ENCODE assay signal across 28 cellular contexts in the genomic region with DNA sequence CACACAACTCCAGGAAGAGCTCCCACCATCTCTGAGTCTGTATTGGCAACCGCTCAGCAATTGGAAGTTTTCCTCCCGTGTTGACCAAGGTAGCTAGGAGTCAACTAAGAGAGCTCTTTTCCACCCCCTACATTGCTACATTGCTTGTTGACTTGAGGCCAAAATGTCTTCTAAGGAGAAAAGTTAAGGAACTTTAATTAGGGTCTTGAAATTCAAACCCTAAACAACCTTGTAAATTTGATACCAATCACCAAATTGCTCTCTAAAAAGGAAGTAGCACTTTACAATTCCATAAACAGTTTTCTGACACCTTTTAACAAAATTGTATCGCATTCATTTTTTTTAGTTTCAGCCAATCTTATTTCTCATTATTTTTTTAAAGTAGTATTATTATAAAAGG. TPM values are rescaled to one million over a fixed set of nuclear protein-coding genes. Genes with fewer than 3 reads are reported as not detected.
DNase-seq lines count a peak whose midpoint lies in the region; ATAC-seq, FAIRE-seq and TF ChIP-seq lines count a peak whose summit lies in the region.
"Had no signal": no experiment of that assay in that cellular context is flagged by ENCODE, and none has a peak within 500 bp of the region (broad histone marks: within the 10 kb centered on the region; RNA-seq: fewer than 3 reads in every experiment).

No MANE protein-coding gene starts in this region.

- POLR2A ChIA-PET in HEK293 (lab: Yijun Ruan, JAX) (no interaction called here), H1 (lab: Charles Lee; ENCODE audit: partially characterized antibody) (no interaction called here)

- H3K9ac ChIP-seq in H1 (replicated peaks in 1 of 4; ENCODE audit: extremely low read depth in 1 of 4, low read depth in 3 of 4, low read length in 3 of 4): no peak overlapping the region
- H3K9ac ChIP-seq: BLaER1 had no signal

- H3K27ac Mint-ChIP-seq in GM23338 (no peak overlapping the region), neural crest cell (ENCODE audit: unreplicated experiment) (no peak overlapping the region), glutamatergic neuron (ENCODE audit: unreplicated experiment) (no peak overlapping the region)
- H3K27ac Mint-ChIP-seq: CD4-positive, alpha-beta memory T cell; CD4-positive, CD25-positive, alpha-beta regulatory T cell; CD8-positive, alpha-beta memory T cell had no signal

- TF ChIP-seq CTCF in GM23338 (conservative IDR thresholded peaks at IDR 0.05; ENCODE audit: low read depth in 2 of 2) (no peak), HEK293 (tag by site-specific recombination; IDR thresholded peaks at IDR 0.05) (no peak), H1 (IDR thresholded peaks at IDR 0.05; ENCODE audit: control extremely low read depth in 1 of 3, insufficient read depth in 1 of 3, low read depth in 1 of 3, low read length in 3 of 3) (no peak), neural crest cell (conservative IDR thresholded peaks at IDR 0.05) (no peak), testis (IDR thresholded peaks at IDR 0.05) (no peak), glutamatergic neuron (IDR thresholded peaks at IDR 0.05; ENCODE audit: partially characterized antibody, unreplicated experiment) (no peak)

- H3K79me2 ChIP-seq in GM23338 (replicated peaks; ENCODE audit: insufficient read depth) (no peaks in the 10 kb centered on the region), H1 (ENCODE audit: control insufficient read depth in 1 of 2, insufficient read depth in 2 of 2, low read length in 2 of 2) (no peaks in the 10 kb centered on the region)

- TF ChIP-seq EP300 in H1 (IDR thresholded peaks at IDR 0.05; ENCODE audit: borderline replicate concordance in 1 of 2, low read depth in 2 of 2, low read length in 2 of 2): no peak

- H2BK15ac ChIP-seq in H1 (ENCODE audit: low read length): no peak overlapping the region

- TF ChIP-seq POLR2A in H1 (IDR thresholded peaks at IDR 0.05; ENCODE audit: control extremely low read depth in 1 of 2, low read depth in 2 of 2, low read length in 2 of 2) (no peak), testis (IDR thresholded peaks at IDR 0.05) (no peak)

- no peaks in the 10 kb centered on the region for H3K36me3 Mint-ChIP-seq in GM23338 (ENCODE audit: low read depth)
- no peaks in the 10 kb centered on the region for H3K36me3 Mint-ChIP-seq in neural crest cell (ENCODE audit: low read depth)
- H3K36me3 Mint-ChIP-seq in activated T-cell treated with anti-CD3 and anti-CD28 coated beads, Interleukin-2, amount 50 U/mL, for 4 hours (ENCODE audit: insufficient read depth): no peaks in the 10 kb centered on the region
- no peaks in the 10 kb centered on the region for H3K36me3 Mint-ChIP-seq in glutamatergic neuron (ENCODE audit: unreplicated experiment)
- H3K36me3 Mint-ChIP-seq: CD14-positive monocyte; CD4-positive, alpha-beta memory T cell; CD4-positive, CD25-positive, alpha-beta regulatory T cell had no signal

- H3K79me1 ChIP-seq in H1 (ENCODE audit: low read depth, low read length): no peaks in the 10 kb centered on the region

- H3K4ac ChIP-seq in H1 (replicated peaks; ENCODE audit: insufficient read length, low read depth, low read length): no peak overlapping the region

- H3K27ac ChIP-seq in GM23338 (ENCODE audit: low read depth) (no peak overlapping the region), HEK293 (ENCODE audit: extremely low read depth, low read depth, low read length) (no peak overlapping the region), H1 (ENCODE audit: low read depth, low read length) (no peak overlapping the region), testis (no peak overlapping the region)
- H3K27ac ChIP-seq: BLaER1 had no signal

- H3K4me3 ChIP-seq in GM23338: no peak overlapping the region
- no peak overlapping the region for H3K4me3 ChIP-seq in HEK293 (ENCODE audit: low read depth, low read length)
- H3K4me3 ChIP-seq in H1 (ENCODE audit: extremely low read depth in 1 of 4, insufficient read depth in 2 of 4, low read depth in 3 of 4, low read length in 4 of 4): no peak overlapping the region
- H3K4me3 ChIP-seq in testis: no peak overlapping the region
- H3K4me3 ChIP-seq: BLaER1, GM12878 had no signal

- H3K9me2 ChIP-seq in GM23338 (ENCODE audit: insufficient read depth): no peaks in the 10 kb centered on the region

- H3K9me3 ChIP-seq in HEK293 (ENCODE audit: control insufficient read depth, insufficient read depth, low read depth, low read length) (no peaks in the 10 kb centered on the region), H1 (ENCODE audit: insufficient read depth in 2 of 2, low read depth in 1 of 2, low read length in 1 of 2) (no peaks in the 10 kb centered on the region), testis (no peaks in the 10 kb centered on the region)
- H3K9me3 ChIP-seq: BE2C had no signal

- no peak for ATAC-seq in GM23338
- no peak for ATAC-seq in activated T-cell treated with anti-CD3 and anti-CD28 coated beads, Interleukin-2, amount 50 U/mL, for 4 hours
- ATAC-seq: GM12878 had no signal

- no peak overlapping the region for H2AK5ac ChIP-seq in H1 (ENCODE audit: low read depth, low read length)

- H3K56ac ChIP-seq in H1 (replicated peaks; ENCODE audit: insufficient read length, low read depth, low read length): no peak overlapping the region

- H3K4me2 ChIP-seq in GM23338 (no peak overlapping the region), H1 (ENCODE audit: insufficient read depth in 1 of 2, low read depth in 2 of 2, low read length in 2 of 2) (no peak overlapping the region)
- H3K4me2 ChIP-seq: BLaER1 had no signal

- no peak overlapping the region for H3K14ac ChIP-seq in H1 (ENCODE audit: insufficient read length)

- peaks cover 14% of the 10 kb centered on the region for H3K27me3 Mint-ChIP-seq in GM23338 (ENCODE audit: insufficient read depth, low read depth, poor library complexity)
- peaks cover 4% of the 10 kb centered on the region for H3K27me3 Mint-ChIP-seq in neural crest cell (ENCODE audit: low read depth)
- H3K27me3 Mint-ChIP-seq in activated T-cell treated with anti-CD3 and anti-CD28 coated beads, Interleukin-2, amount 50 U/mL, for 4 hours (ENCODE audit: low read depth): peaks cover 40% of the 10 kb centered on the region
- H3K27me3 Mint-ChIP-seq in glutamatergic neuron (ENCODE audit: unreplicated experiment): peaks cover 2% of the 10 kb centered on the region

- H3K4me1 ChIP-seq in GM23338 (ENCODE audit: insufficient read depth): peaks cover 13% of the 10 kb centered on the region; the same call in 1 of the 2 replicates
- H3K4me1 ChIP-seq in HEK293 (ENCODE audit: control insufficient read depth, insufficient read depth, low read length): peaks cover 2% of the 10 kb centered on the region; the same call in 1 of the 2 replicates
- H3K4me1 ChIP-seq in H1 (replicated peaks in 1 of 4; ENCODE audit: control insufficient read depth in 3 of 4, insufficient read depth in 4 of 4, low read length in 3 of 4): peaks cover 0 to 14% (median 2%) of the 10 kb centered on the region in 4 experiments; a peak in 2 of 7 replicates
- peaks cover 6% of the 10 kb centered on the region for H3K4me1 ChIP-seq in testis
- H3K4me1 ChIP-seq: BE2C, BLaER1 had no signal

- no peaks in the 10 kb centered on the region for H4K20me1 ChIP-seq in GM23338 (replicated peaks; ENCODE audit: insufficient read depth)
- H4K20me1 ChIP-seq in H1 (replicated peaks in 1 of 2; ENCODE audit: control insufficient read depth in 1 of 2, insufficient read depth in 2 of 2, low read length in 2 of 2): no peaks in the 10 kb centered on the region
- H4K20me1 ChIP-seq: BLaER1 had no signal

- H3K4me3 Mint-ChIP-seq in GM23338 (no peak overlapping the region), neural crest cell (peak overlapping the region; percentile 49), glutamatergic neuron (ENCODE audit: unreplicated experiment) (no peak overlapping the region)
- H3K4me3 Mint-ChIP-seq in activated T-cell treated with anti-CD3 and anti-CD28 coated beads, Interleukin-2, amount 50 U/mL, for 4 hours: no peak overlapping the region
- H3K4me3 Mint-ChIP-seq: CD14-positive monocyte; CD4-positive, alpha-beta memory T cell; CD4-positive, CD25-positive, alpha-beta regulatory T cell; CD8-positive, alpha-beta memory T cell had no signal

- H2BK120ac ChIP-seq in H1 (replicated peaks; ENCODE audit: low read depth, low read length): no peak overlapping the region

- no peak overlapping the region for H4K91ac ChIP-seq in H1 (replicated peaks; ENCODE audit: insufficient read length, low read length)

- H3K18ac ChIP-seq in H1 (ENCODE audit: extremely low read depth, low read length): no peak overlapping the region

- H4K5ac ChIP-seq in H1 (ENCODE audit: insufficient read length, low read depth, low read length): no peak overlapping the region

- intact Hi-C loops in testis (cut with DNase I; ENCODE audit: low total_unique reads): no loop called here

- H2AFZ ChIP-seq in GM23338: peak overlapping the region; percentile 90; the same call in 1 of the 2 replicates
- peak overlapping the region; percentile 41; the same call in 1 of the 2 replicates for H2AFZ ChIP-seq in H1 (ENCODE audit: low read length)

- CTCF ChIA-PET in HEK293 (lab: Yijun Ruan, JAX) (no interaction called here), H1 (lab: Charles Lee; ENCODE audit: partially characterized antibody) (interaction anchor here (0.6 to 1.7 kb wide), 7 partner anchors 8 to 399 kb away, joined by 3 to 4 read pairs (median 3); a partner anchor contains a TSS)

- no peak overlapping the region for H2BK12ac ChIP-seq in H1 (ENCODE audit: low read depth, low read length)

- H3K4me1 Mint-ChIP-seq in GM23338 (peaks cover 28% of the 10 kb centered on the region), neural crest cell (peaks cover 11% of the 10 kb centered on the region), glutamatergic neuron (ENCODE audit: low read depth, unreplicated experiment) (peaks cover 6% of the 10 kb centered on the region)
- H3K4me1 Mint-ChIP-seq in activated T-cell treated with anti-CD3 and anti-CD28 coated beads, Interleukin-2, amount 50 U/mL, for 4 hours (ENCODE audit: low read depth): peaks cover 4% of the 10 kb centered on the region

- H3K36me3 ChIP-seq in GM23338 (ENCODE audit: insufficient read depth): no peaks in the 10 kb centered on the region
- no peaks in the 10 kb centered on the region for H3K36me3 ChIP-seq in HEK293 (ENCODE audit: control insufficient read depth in 2 of 2, insufficient read depth in 1 of 2, low read length in 2 of 2)
- H3K36me3 ChIP-seq in H1 (ENCODE audit: control insufficient read depth in 2 of 4, insufficient read depth in 4 of 4, low read length in 3 of 4): no peaks in the 10 kb centered on the region
- no peaks in the 10 kb centered on the region for H3K36me3 ChIP-seq in testis (ENCODE audit: low read depth, missing control alignments)
- H3K36me3 ChIP-seq: BLaER1 had no signal

- FAIRE-seq in H1 (lab: Jason Lieb, UNC): no peak
- FAIRE-seq: A204.1, GM12892, GM18507 had no signal

- H3K27me3 ChIP-seq in GM23338 (ENCODE audit: insufficient read depth) (peaks cover 49% of the 10 kb centered on the region), H1 (replicated peaks in 1 of 4; ENCODE audit: control insufficient read depth in 3 of 4, extremely low read depth in 1 of 4, insufficient read depth in 3 of 4, low read length in 3 of 4) (no peaks in the 10 kb centered on the region; a peak in 1 of 7 replicates), testis (no peaks in the 10 kb centered on the region)
- H3K27me3 ChIP-seq: BE2C, BLaER1 had no signal

- H2BK20ac ChIP-seq in H1 (ENCODE audit: low read length): no peak overlapping the region

- no peak overlapping the region for H4K8ac ChIP-seq in H1 (ENCODE audit: extremely low read depth, insufficient read depth, low read length)

- H2BK5ac ChIP-seq in H1 (ENCODE audit: low read depth, low read length): no peak overlapping the region

- H3K23me2 ChIP-seq in H1 (ENCODE audit: low read depth, low read length): no peaks in the 10 kb centered on the region; the same call in 1 of the 2 replicates

- H3F3A ChIP-seq in GM23338 (replicated peaks; ENCODE audit: low read depth): no peaks in the 10 kb centered on the region

- WGBS in H1 (ENCODE audit: extremely low coverage in 1 of 2, insufficient coverage in 1 of 2, insufficient read length in 1 of 2, insufficient replicate concordance in 2 of 2, low coverage in 1 of 2, low lambda C conversion rate in 2 of 2, missing lambda C conversion rate in 1 of 2), 2 experiments: 80% methylated on average over 3 of the region's 3 CpGs; no CpG with 5 or more reads in 1 of the 2 experiments
- WGBS in testis, 2 donors: 80 to 90% methylated on average over 3 of the region's 3 CpGs

- H3K9me3 Mint-ChIP-seq in GM23338 (no peaks in the 10 kb centered on the region), neural crest cell (no peaks in the 10 kb centered on the region), glutamatergic neuron (ENCODE audit: unreplicated experiment) (peaks cover 6% of the 10 kb centered on the region)
- H3K9me3 Mint-ChIP-seq in activated T-cell treated with anti-CD3 and anti-CD28 coated beads, Interleukin-2, amount 50 U/mL, for 4 hours: no peaks in the 10 kb centered on the region
- H3K9me3 Mint-ChIP-seq: CD14-positive monocyte; CD8-positive, alpha-beta memory T cell had no signal

- H3K23ac ChIP-seq in H1 (ENCODE audit: insufficient read length): no peak overlapping the region

- DNase-seq in GM23338 (ENCODE audit: low spot score) (no peak), H1 (ENCODE audit: low read depth in 1 of 2, low spot score in 2 of 2) (no peak), neural crest cell (ENCODE audit: low read depth, low spot score) (no peak), testis (no peak), glutamatergic neuron (no peak)
- no peak for DNase-seq in activated T-cell treated with anti-CD3 and anti-CD28 coated beads, Interleukin-2, amount 50 U/mL, for 4 hours
- DNase-seq: 8988T; ACHN; BE2C; C1 segment of cervical spinal cord; CD4-positive, alpha-beta memory T cell; CD4-positive, CD25-positive, alpha-beta regulatory T cell; CD8-positive, alpha-beta memory T cell; COR-L47; DMS153; DMS53; DMS79; DND-41; EL; GDM1 had no signal

- TF ChIP-seq RAD21 in H1 (IDR thresholded peaks at IDR 0.05 in 1 of 2, conservative IDR thresholded peaks at IDR 0.05 in 1 of 2; ENCODE audit: low read depth in 2 of 2, low read length in 2 of 2): no peak

RNA-seq across cellular contexts. Expression of a gene that starts 35.5 kb away (rescaled TPM):
- total RNA-seq in GM23338 (2014; rRNA removed; shearing (Covaris generic)): 3.7 and 4.7 TPM in 2 replicates
- polyA plus RNA-seq in GM23338 (2016; fragmentation: Nextera tagmentation; extraction: Ambion mirVana) (6.4 and 8.1 TPM in 2 replicates), H1 (2011; rRNA removed) (2.6 and 3.3 TPM in 2 replicates), testis (ENCODE audit: insufficient read depth, low read depth, low replicate concordance) (2.1 TPM)
- total RNA-seq in H1 (2021; fragmentation: NEBNext Ultra II Directional; extraction: Animal tissue kit (Norgen Biotek cat#: 25700)): 6.1 and 7.6 TPM in 2 replicates
- polyA plus RNA-seq in H1 (2011; cell fraction: cytosol; rRNA removed): 4.4 TPM
- polyA plus RNA-seq in H1 (2011; cell fraction: nucleus; rRNA removed): 4.8 TPM
- polyA plus RNA-seq in H1 (2012, experiment 1 of 2): 3.2 to 6.0 TPM (median 4.5 TPM) in 4 replicates
- 0.77 TPM for polyA plus RNA-seq in H1 (2012, experiment 2 of 2)
- polyA plus RNA-seq in H1 (2013, experiment 1 of 2): 4.7 TPM
- 4.1 TPM for polyA plus RNA-seq in H1 (2013, experiment 2 of 2)
- polyA minus RNA-seq in H1 (2011; rRNA and poly(A)+ RNA removed): 3.9 and 5.4 TPM in 2 replicates
- polyA minus RNA-seq in H1 (2011; cell fraction: cytosol; rRNA and poly(A)+ RNA removed): 9.9 TPM
- 10.3 TPM for polyA minus RNA-seq in H1 (2011; cell fraction: nucleus; rRNA and poly(A)+ RNA removed)
- total RNA-seq in neural crest cell (16.0 and 17.9 TPM in 2 replicates), testis (10 to 100 TPM in 1 of 2 donors, 1 to 10 TPM in 1; 3.7 to 23.4 TPM), glutamatergic neuron (ENCODE audit: unreplicated experiment) (52.9 TPM)
- under 1 TPM in 1 of 3 donors, not detected in 2; 0.24 TPM for total RNA-seq in activated T-cell treated with anti-CD3 and anti-CD28 coated beads, Interleukin-2, amount 50 U/mL, for 4 hours
- total RNA-seq: G401 had no signal
- polyA plus RNA-seq: CD8-positive, alpha-beta memory T cell had no signal
